2 cellular contexts compared by ENCODE assay signal in genomic region chr17:74842599-74843351, GRCh38.
TF ChIP-seq lines count a peak whose summit lies in the region.

No MANE protein-coding gene starts in this region.

TF ChIP-seq in GM23338, 12 proteins besides CTCF, POLR2A, EP300 and RAD21:
- TF ChIP-seq POLR2AphosphoS5 (IDR thresholded peaks at IDR 0.05; ENCODE audit: low read depth) (0 out of 2 replicates have a peak, but pooled peaks have one; percentile 28), EZH2phosphoT487 (IDR thresholded peaks at IDR 0.05; ENCODE audit: unreplicated experiment) (no peak)

TF ChIP-seq in HepG2, 621 proteins besides CTCF, POLR2A, EP300 and RAD21 (continues in another document):
- TF ChIP-seq, protein P1, sequence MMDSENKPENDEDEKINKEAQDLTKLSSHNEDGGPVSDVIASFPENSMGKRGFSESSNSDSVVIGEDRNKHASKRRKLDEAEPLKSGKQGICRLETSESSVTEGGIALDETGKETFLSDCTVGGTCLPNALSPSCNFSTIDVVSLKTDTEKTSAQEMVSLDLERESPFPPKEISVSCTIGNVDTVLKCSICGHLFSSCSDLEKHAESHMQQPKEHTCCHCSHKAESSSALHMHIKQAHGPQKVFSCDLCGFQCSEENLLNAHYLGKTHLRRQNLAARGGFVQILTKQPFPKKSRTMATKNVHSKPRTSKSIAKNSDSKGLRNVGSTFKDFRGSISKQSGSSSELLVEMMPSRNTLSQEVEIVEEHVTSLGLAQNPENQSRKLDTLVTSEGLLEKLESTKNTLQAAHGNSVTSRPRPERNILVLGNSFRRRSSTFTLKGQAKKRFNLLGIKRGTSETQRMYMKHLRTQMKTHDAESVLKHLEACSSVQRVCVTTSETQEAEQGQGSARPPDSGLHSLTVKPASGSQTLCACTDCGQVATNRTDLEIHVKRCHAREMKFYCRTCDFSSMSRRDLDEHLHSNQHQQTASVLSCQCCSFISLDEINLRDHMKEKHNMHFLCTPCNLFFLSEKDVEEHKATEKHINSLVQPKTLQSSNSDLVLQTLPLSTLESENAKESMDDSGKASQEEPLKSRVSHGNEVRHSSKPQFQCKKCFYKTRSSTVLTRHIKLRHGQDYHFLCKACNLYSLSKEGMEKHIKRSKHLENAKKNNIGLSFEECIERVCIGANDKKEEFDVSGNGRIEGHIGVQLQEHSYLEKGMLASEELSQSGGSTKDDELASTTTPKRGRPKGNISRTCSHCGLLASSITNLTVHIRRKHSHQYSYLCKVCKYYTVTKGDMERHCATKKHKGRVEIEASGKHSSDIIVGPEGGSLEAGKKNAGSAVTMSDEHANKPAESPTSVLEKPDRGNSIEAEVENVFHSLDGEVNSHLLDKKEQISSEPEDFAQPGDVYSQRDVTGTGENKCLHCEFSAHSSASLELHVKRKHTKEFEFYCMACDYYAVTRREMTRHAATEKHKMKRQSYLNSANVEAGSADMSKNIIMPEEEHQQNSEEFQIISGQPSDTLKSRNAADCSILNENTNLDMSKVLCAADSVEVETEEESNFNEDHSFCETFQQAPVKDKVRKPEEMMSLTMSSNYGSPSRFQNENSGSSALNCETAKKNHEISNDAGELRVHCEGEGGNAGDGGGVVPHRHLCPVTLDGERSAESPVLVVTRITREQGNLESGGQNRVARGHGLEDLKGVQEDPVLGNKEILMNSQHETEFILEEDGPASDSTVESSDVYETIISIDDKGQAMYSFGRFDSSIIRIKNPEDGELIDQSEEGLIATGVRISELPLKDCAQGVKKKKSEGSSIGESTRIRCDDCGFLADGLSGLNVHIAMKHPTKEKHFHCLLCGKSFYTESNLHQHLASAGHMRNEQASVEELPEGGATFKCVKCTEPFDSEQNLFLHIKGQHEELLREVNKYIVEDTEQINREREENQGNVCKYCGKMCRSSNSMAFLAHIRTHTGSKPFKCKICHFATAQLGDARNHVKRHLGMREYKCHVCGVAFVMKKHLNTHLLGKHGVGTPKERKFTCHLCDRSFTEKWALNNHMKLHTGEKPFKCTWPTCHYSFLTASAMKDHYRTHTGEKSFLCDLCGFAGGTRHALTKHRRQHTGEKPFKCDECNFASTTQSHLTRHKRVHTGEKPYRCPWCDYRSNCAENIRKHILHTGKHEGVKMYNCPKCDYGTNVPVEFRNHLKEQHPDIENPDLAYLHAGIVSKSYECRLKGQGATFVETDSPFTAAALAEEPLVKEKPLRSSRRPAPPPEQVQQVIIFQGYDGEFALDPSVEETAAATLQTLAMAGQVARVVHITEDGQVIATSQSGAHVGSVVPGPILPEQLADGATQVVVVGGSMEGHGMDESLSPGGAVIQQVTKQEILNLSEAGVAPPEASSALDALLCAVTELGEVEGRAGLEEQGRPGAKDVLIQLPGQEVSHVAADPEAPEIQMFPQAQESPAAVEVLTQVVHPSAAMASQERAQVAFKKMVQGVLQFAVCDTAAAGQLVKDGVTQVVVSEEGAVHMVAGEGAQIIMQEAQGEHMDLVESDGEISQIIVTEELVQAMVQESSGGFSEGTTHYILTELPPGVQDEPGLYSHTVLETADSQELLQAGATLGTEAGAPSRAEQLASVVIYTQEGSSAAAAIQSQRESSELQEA (CRISPR knock-in tag; IDR thresholded peaks at IDR 0.05; ENCODE audit: not compliant biosample characterization): no peak
- TF ChIP-seq NCOA1 (CRISPR knock-in tag; IDR thresholded peaks at IDR 0.05) (no peak), ZNF724P (CRISPR knock-in tag; IDR thresholded peaks at IDR 0.05; ENCODE audit: borderline replicate concordance) (no peak), ZNF788 (CRISPR knock-in tag; IDR thresholded peaks at IDR 0.05; ENCODE audit: borderline replicate concordance) (peak; percentile 38; the same call in 1 of the 2 replicates), RBFOX2 (IDR thresholded peaks at IDR 0.05; ENCODE audit: low read depth, low read length) (peak; percentile 74), ARID4A (CRISPR knock-in tag; IDR thresholded peaks at IDR 0.05; ENCODE audit: borderline replicate concordance) (peak; percentile 17; the same call in 1 of the 2 replicates), KLF9 (CRISPR knock-in tag; IDR thresholded peaks at IDR 0.05; ENCODE audit: low read depth) (no peak), ZBTB7B (CRISPR knock-in tag; IDR thresholded peaks at IDR 0.05) (peak; percentile 41; the same call in 1 of the 2 replicates), TMF1 (CRISPR knock-in tag; IDR thresholded peaks at IDR 0.05; ENCODE audit: low read depth) (0 out of 2 replicates have a peak, but pooled peaks have one; percentile 25), ZFX (CRISPR knock-in tag; IDR thresholded peaks at IDR 0.05; ENCODE audit: low read depth) (peak; percentile 78), ZNF34 (CRISPR knock-in tag; IDR thresholded peaks at IDR 0.05; ENCODE audit: borderline replicate concordance) (0 out of 2 replicates have a peak, but pooled peaks have one; percentile 36), NRL (CRISPR knock-in tag; IDR thresholded peaks at IDR 0.05; ENCODE audit: borderline replicate concordance) (no peak), HNRNPK (IDR thresholded peaks at IDR 0.05; ENCODE audit: low read depth, low read length, poor library complexity, severe bottlenecking) (peak; percentile 29), CCAR2 (optimal IDR thresholded peaks at IDR 0.05; ENCODE audit: low read depth, low read length) (no peak), ZNF337 (CRISPR knock-in tag; IDR thresholded peaks at IDR 0.05; ENCODE audit: borderline replicate concordance, low read depth) (no peak), AHR (CRISPR knock-in tag; IDR thresholded peaks at IDR 0.05) (peak; percentile 10; the same call in 1 of the 2 replicates), HNRNPL (IDR thresholded peaks at IDR 0.05; ENCODE audit: low read depth, low read length) (peak; percentile 87; the same call in 1 of the 2 replicates), KDM2A (CRISPR knock-in tag; IDR thresholded peaks at IDR 0.05; ENCODE audit: borderline replicate concordance, low read depth) (peak; percentile 45; the same call in 1 of the 2 replicates), ZNF556 (CRISPR knock-in tag; IDR thresholded peaks at IDR 0.05; ENCODE audit: borderline replicate concordance) (peak; percentile 83; the same call in 1 of the 2 replicates), ZNF138 (CRISPR knock-in tag; IDR thresholded peaks at IDR 0.05; ENCODE audit: low read depth) (peak; percentile 51; the same call in 1 of the 2 replicates)
- TF ChIP-seq, protein P2, sequence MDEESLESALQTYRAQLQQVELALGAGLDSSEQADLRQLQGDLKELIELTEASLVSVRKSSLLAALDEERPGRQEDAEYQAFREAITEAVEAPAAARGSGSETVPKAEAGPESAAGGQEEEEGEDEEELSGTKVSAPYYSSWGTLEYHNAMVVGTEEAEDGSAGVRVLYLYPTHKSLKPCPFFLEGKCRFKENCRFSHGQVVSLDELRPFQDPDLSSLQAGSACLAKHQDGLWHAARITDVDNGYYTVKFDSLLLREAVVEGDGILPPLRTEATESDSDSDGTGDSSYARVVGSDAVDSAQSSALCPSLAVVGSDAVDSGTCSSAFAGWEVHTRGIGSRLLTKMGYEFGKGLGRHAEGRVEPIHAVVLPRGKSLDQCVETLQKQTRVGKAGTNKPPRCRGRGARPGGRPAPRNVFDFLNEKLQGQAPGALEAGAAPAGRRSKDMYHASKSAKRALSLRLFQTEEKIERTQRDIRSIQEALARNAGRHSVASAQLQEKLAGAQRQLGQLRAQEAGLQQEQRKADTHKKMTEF (CRISPR knock-in tag; IDR thresholded peaks at IDR 0.05): 0 out of 2 replicates have a peak, but pooled peaks have one; percentile 24
- TF ChIP-seq, protein P3, sequence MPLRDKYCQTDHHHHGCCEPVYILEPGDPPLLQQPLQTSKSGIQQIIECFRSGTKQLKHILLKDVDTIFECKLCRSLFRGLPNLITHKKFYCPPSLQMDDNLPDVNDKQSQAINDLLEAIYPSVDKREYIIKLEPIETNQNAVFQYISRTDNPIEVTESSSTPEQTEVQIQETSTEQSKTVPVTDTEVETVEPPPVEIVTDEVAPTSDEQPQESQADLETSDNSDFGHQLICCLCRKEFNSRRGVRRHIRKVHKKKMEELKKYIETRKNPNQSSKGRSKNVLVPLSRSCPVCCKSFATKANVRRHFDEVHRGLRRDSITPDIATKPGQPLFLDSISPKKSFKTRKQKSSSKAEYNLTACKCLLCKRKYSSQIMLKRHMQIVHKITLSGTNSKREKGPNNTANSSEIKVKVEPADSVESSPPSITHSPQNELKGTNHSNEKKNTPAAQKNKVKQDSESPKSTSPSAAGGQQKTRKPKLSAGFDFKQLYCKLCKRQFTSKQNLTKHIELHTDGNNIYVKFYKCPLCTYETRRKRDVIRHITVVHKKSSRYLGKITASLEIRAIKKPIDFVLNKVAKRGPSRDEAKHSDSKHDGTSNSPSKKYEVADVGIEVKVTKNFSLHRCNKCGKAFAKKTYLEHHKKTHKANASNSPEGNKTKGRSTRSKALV (CRISPR knock-in tag; IDR thresholded peaks at IDR 0.05): no peak
- TF ChIP-seq, protein P4, sequence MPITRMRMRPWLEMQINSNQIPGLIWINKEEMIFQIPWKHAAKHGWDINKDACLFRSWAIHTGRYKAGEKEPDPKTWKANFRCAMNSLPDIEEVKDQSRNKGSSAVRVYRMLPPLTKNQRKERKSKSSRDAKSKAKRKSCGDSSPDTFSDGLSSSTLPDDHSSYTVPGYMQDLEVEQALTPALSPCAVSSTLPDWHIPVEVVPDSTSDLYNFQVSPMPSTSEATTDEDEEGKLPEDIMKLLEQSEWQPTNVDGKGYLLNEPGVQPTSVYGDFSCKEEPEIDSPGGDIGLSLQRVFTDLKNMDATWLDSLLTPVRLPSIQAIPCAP (CRISPR knock-in tag; IDR thresholded peaks at IDR 0.05; ENCODE audit: low read depth): 0 out of 2 replicates have a peak, but pooled peaks have one; percentile 9
- TF ChIP-seq, protein P5, sequence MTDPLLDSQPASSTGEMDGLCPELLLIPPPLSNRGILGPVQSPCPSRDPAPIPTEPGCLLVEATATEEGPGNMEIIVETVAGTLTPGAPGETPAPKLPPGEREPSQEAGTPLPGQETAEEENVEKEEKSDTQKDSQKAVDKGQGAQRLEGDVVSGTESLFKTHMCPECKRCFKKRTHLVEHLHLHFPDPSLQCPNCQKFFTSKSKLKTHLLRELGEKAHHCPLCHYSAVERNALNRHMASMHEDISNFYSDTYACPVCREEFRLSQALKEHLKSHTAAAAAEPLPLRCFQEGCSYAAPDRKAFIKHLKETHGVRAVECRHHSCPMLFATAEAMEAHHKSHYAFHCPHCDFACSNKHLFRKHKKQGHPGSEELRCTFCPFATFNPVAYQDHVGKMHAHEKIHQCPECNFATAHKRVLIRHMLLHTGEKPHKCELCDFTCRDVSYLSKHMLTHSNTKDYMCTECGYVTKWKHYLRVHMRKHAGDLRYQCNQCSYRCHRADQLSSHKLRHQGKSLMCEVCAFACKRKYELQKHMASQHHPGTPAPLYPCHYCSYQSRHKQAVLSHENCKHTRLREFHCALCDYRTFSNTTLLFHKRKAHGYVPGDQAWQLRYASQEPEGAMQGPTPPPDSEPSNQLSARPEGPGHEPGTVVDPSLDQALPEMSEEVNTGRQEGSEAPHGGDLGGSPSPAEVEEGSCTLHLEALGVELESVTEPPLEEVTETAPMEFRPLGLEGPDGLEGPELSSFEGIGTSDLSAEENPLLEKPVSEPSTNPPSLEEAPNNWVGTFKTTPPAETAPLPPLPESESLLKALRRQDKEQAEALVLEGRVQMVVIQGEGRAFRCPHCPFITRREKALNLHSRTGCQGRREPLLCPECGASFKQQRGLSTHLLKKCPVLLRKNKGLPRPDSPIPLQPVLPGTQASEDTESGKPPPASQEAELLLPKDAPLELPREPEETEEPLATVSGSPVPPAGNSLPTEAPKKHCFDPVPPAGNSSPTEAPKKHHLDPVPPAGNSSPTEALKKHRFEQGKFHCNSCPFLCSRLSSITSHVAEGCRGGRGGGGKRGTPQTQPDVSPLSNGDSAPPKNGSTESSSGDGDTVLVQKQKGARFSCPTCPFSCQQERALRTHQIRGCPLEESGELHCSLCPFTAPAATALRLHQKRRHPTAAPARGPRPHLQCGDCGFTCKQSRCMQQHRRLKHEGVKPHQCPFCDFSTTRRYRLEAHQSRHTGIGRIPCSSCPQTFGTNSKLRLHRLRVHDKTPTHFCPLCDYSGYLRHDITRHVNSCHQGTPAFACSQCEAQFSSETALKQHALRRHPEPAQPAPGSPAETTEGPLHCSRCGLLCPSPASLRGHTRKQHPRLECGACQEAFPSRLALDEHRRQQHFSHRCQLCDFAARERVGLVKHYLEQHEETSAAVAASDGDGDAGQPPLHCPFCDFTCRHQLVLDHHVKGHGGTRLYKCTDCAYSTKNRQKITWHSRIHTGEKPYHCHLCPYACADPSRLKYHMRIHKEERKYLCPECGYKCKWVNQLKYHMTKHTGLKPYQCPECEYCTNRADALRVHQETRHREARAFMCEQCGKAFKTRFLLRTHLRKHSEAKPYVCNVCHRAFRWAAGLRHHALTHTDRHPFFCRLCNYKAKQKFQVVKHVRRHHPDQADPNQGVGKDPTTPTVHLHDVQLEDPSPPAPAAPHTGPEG (CRISPR knock-in tag; IDR thresholded peaks at IDR 0.05): peak; percentile 70; the same call in 1 of the 2 replicates
- TF ChIP-seq, protein P6, sequence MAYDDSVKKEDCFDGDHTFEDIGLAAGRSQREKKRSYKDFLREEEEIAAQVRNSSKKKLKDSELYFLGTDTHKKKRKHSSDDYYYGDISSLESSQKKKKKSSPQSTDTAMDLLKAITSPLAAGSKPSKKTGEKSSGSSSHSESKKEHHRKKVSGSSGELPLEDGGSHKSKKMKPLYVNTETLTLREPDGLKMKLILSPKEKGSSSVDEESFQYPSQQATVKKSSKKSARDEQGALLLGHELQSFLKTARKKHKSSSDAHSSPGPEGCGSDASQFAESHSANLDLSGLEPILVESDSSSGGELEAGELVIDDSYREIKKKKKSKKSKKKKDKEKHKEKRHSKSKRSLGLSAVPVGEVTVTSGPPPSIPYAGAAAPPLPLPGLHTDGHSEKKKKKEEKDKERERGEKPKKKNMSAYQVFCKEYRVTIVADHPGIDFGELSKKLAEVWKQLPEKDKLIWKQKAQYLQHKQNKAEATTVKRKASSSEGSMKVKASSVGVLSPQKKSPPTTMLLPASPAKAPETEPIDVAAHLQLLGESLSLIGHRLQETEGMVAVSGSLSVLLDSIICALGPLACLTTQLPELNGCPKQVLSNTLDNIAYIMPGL (CRISPR knock-in tag; IDR thresholded peaks at IDR 0.05; ENCODE audit: borderline replicate concordance in 1 of 2, low read depth in 1 of 2): peak; percentile 47 to 55; a peak in 1 of 4 replicates
